ENCODE assay signal across 26 cellular contexts in the genomic region with DNA sequence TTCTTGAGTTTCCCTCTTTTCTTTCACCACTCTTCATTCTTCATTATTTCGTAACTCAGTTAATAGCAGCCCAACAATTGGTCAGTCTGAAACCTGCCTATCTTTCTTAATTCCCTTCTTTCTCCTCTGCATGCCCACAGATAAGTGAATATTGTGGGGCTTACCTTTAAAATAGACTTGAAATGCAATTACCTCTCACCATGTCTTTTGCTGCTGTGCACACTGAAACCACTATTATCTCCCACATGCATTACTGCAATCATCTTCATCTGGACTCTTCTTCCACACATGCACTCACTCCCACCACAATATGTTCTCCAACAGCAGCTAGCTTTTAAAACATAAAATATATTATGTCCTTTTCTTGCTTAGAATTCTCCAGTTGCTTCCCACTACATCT.
"Had no signal": no experiment of that assay in that cellular context is flagged by ENCODE, and none has a peak within 500 bp of the region (broad histone marks: within the 10 kb centered on the region; RNA-seq: fewer than 3 reads in every experiment).

No MANE protein-coding gene starts in this region.

- H3K4me2 ChIP-seq: KMS-11 had no signal

- H3K9me3 Mint-ChIP-seq: IgD-negative memory B cell had no signal

- H3K9me3 ChIP-seq: SJCRH30 had no signal

- H3K27me3 Mint-ChIP-seq: IgD-negative memory B cell had no signal

- H3K9ac ChIP-seq: KMS-11 had no signal

- H3K27me3 ChIP-seq: SJCRH30 had no signal

- H3K4me3 Mint-ChIP-seq: IgD-negative memory B cell had no signal

- H3K36me3 ChIP-seq: SJCRH30 had no signal

- H3K27ac ChIP-seq: KMS-11, RWPE1, SJCRH30, SK-N-MC had no signal

- ATAC-seq: HepG2, K562, Panc1, PC-3 had no signal

- H3K27ac Mint-ChIP-seq: IgD-negative memory B cell had no signal

- DNase-seq: Kasumi-1, MM.1S, NCI-H1048, NCI-H1105, NCI-H1417, NCI-H1436 treated with DMSO at 0.1 percent for 48 hours, NCI-H1694, NCI-H187 treated with DMSO at 0.1 percent for 48 hours, NCI-H2029 treated with DMSO at 0.1 percent for 48 hours, NCI-H2171 treated with DMSO at 0.1 percent for 48 hours, NCI-H226, NCI-H446, NCI-H510A, NCI-H524 treated with DMSO at 0.1 percent for 48 hours, NCI-H69, NCI-H774, PC-3, SHP77, SJCRH30 had no signal

- H3K36me3 Mint-ChIP-seq: IgD-negative memory B cell had no signal

- H3K4me1 ChIP-seq: SJCRH30 had no signal

- H3K4me3 ChIP-seq: K562, SJCRH30, SK-N-MC had no signal
